9 cellular contexts compared by ENCODE assay signal in the genomic region with DNA sequence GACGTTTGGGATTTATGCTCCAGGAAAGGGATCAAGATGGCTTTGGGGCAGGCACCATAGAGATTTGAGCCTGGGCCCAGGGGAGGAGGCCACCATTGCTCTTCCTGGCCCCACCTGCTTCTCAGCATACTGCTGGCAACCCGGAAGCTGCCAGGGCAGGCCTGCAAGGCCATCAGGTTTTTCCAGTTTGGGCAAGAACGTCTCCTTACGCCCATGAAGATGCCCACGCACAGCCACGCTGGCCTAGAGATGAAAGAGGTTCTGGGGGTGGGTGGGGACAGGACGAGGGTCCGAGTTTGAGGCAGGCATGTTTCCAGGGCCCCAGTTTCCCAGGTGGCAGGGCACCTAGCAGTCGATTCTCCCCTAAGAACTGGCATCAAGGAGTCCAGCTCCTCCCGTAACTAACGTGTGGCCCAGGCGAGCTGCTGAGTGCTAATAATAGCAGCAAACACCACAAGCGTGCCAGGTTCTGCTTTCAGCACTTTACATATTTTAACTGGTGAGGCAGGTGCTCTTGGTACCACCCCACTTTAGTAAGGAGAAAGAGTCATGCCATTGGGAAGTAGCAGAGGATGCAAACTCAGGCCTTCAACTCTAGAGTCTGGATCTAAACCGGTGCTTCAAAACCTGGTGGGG. TPM values are rescaled to one million over a fixed set of nuclear protein-coding genes. Genes with fewer than 3 reads are reported as not detected.
DNase-seq lines count a peak whose midpoint lies in the region; ATAC-seq, FAIRE-seq and TF ChIP-seq lines count a peak whose summit lies in the region.
"Had no signal": no experiment of that assay in that cellular context is flagged by ENCODE, and none has a peak within 500 bp of the region (broad histone marks: within the 10 kb centered on the region; RNA-seq: fewer than 3 reads in every experiment).

No MANE protein-coding gene starts in this region.

- no peaks in the 10 kb centered on the region for H3K36me3 ChIP-seq in neural progenitor cell
- no peaks in the 10 kb centered on the region for H3K36me3 ChIP-seq in GM23248 (ENCODE audit: low read depth)

- H4K20me1 ChIP-seq in neural progenitor cell (ENCODE audit: low read depth) (peaks cover 4% of the 10 kb centered on the region), GM23248 (ENCODE audit: insufficient read depth) (no peaks in the 10 kb centered on the region)

- H3K9me3 Mint-ChIP-seq in activated T-helper 2 cell treated with anti-CD3 and anti-CD28 coated beads, Interferon-gamma antibody, Interleukin-2, Interleukin-4, amounts not matched to agents 10 μg/mL and 5 μg/mL and 100 μg/mL, durations not matched to agents 14 hours and 24 hours and 36 hours: no peaks in the 10 kb centered on the region
- no peaks in the 10 kb centered on the region for H3K9me3 Mint-ChIP-seq in neural progenitor cell

- H3K27ac ChIP-seq in neural progenitor cell: no peak overlapping the region
- no peak overlapping the region for H3K27ac ChIP-seq in GM23248

- TF ChIP-seq CTCF in neural progenitor cell (IDR thresholded peaks at IDR 0.05): no peak
- no peak for TF ChIP-seq CTCF in omental fat pad (IDR thresholded peaks at IDR 0.05)

- peak; percentile 87 for FAIRE-seq in GM12892 (lab: Jason Lieb, UNC)

- intact Hi-C loops in activated T-helper 2 cell treated with anti-CD3 and anti-CD28 coated beads, Interferon-gamma antibody, Interleukin-2, Interleukin-4, amounts not matched to agents 10 μg/mL and 5 μg/mL and 100 μg/mL, durations not matched to agents 14 hours and 24 hours and 36 hours (cut with micrococcal nuclease): no loop called here

- no peaks in the 10 kb centered on the region for H3K36me3 Mint-ChIP-seq in activated T-helper 2 cell treated with anti-CD3 and anti-CD28 coated beads, Interferon-gamma antibody, Interleukin-2, Interleukin-4, amounts not matched to agents 10 μg/mL and 5 μg/mL and 100 μg/mL, durations not matched to agents 14 hours and 24 hours and 36 hours (ENCODE audit: low read depth)
- peaks cover 4% of the 10 kb centered on the region for H3K36me3 Mint-ChIP-seq in neural progenitor cell

- TF ChIP-seq POLR2A in GM12892 (IDR thresholded peaks at IDR 0.05; ENCODE audit: low read depth, low read length): no peak

- H2AFZ ChIP-seq in neural progenitor cell (replicated peaks) (no peak overlapping the region), GM23248 (no peak overlapping the region)

- ATAC-seq in HG03175 (IDR thresholded peaks at IDR 0.05; ENCODE audit: unreplicated experiment): peak; percentile 71
- no peak for ATAC-seq in omental fat pad (ENCODE audit: low FRiP score)

- H3K79me2 ChIP-seq in neural progenitor cell (ENCODE audit: low read depth): peaks cover 76% of the 10 kb centered on the region
- peaks cover 63% of the 10 kb centered on the region for H3K79me2 ChIP-seq in GM23248 (ENCODE audit: insufficient read depth)

- H3K4me2 ChIP-seq in neural progenitor cell (no peak overlapping the region), GM23248 (ENCODE audit: unreplicated experiment) (no peak overlapping the region)

- in situ Hi-C loops in GM23248 (cut with MboI): no loop called here

- peaks cover 21% of the 10 kb centered on the region for H3F3A ChIP-seq in neural progenitor cell (ENCODE audit: low read depth)
- no peaks in the 10 kb centered on the region for H3F3A ChIP-seq in GM23248 (ENCODE audit: insufficient read depth)

- H3K9me3 ChIP-seq in neural progenitor cell (ENCODE audit: low read depth) (no peaks in the 10 kb centered on the region), GM23248 (ENCODE audit: low read depth) (no peaks in the 10 kb centered on the region)

- peak overlapping the region; percentile 19 for H3K27ac Mint-ChIP-seq in activated T-helper 2 cell treated with anti-CD3 and anti-CD28 coated beads, Interferon-gamma antibody, Interleukin-2, Interleukin-4, amounts not matched to agents 10 μg/mL and 5 μg/mL and 100 μg/mL, durations not matched to agents 14 hours and 24 hours and 36 hours
- peak overlapping the region; percentile 57 for H3K27ac Mint-ChIP-seq in neural progenitor cell

- peaks cover 11% of the 10 kb centered on the region for H3K4me1 Mint-ChIP-seq in activated T-helper 2 cell treated with anti-CD3 and anti-CD28 coated beads, Interferon-gamma antibody, Interleukin-2, Interleukin-4, amounts not matched to agents 10 μg/mL and 5 μg/mL and 100 μg/mL, durations not matched to agents 14 hours and 24 hours and 36 hours (ENCODE audit: low read depth)
- H3K4me1 Mint-ChIP-seq in neural progenitor cell: peaks cover 49% of the 10 kb centered on the region

- DNase-seq in GM12892 (ENCODE audit: insufficient read length) (peak; percentile 53), neural progenitor cell (ENCODE audit: low spot score) (no peak), GM23248 (no peak), NCI-H1048 (lab: John Stamatoyannopoulos, UW) (no peak), omental fat pad (ENCODE audit: low spot score) (no peak)
- no peak for DNase-seq in activated T-helper 2 cell treated with anti-CD3 and anti-CD28 coated beads, Interferon-gamma antibody, Interleukin-2, Interleukin-4, amounts not matched to agents 10 μg/mL and 5 μg/mL and 100 μg/mL, durations not matched to agents 14 hours and 24 hours and 36 hours (ENCODE audit: low spot score)
- DNase-seq in activated CD4-positive, alpha-beta T cell treated with anti-CD3 and anti-CD28 coated beads for 48 hours: no peak
- DNase-seq: activated naive CD4-positive, alpha-beta T cell treated with Interleukin-2 at 50 U/mL for 16 hours had no signal

- H3K9ac ChIP-seq in neural progenitor cell (no peak overlapping the region), GM23248 (no peak overlapping the region)

- H3K27me3 Mint-ChIP-seq in activated T-helper 2 cell treated with anti-CD3 and anti-CD28 coated beads, Interferon-gamma antibody, Interleukin-2, Interleukin-4, amounts not matched to agents 10 μg/mL and 5 μg/mL and 100 μg/mL, durations not matched to agents 14 hours and 24 hours and 36 hours (ENCODE audit: low read depth): no peaks in the 10 kb centered on the region
- no peaks in the 10 kb centered on the region for H3K27me3 Mint-ChIP-seq in neural progenitor cell (ENCODE audit: insufficient read depth, low read depth)

- H3K4me1 ChIP-seq in neural progenitor cell: peaks cover 21% of the 10 kb centered on the region
- no peaks in the 10 kb centered on the region for H3K4me1 ChIP-seq in GM23248 (ENCODE audit: insufficient read depth)

- no peak overlapping the region for H3K4me3 Mint-ChIP-seq in activated T-helper 2 cell treated with anti-CD3 and anti-CD28 coated beads, Interferon-gamma antibody, Interleukin-2, Interleukin-4, amounts not matched to agents 10 μg/mL and 5 μg/mL and 100 μg/mL, durations not matched to agents 14 hours and 24 hours and 36 hours (ENCODE audit: low read depth)
- H3K4me3 Mint-ChIP-seq in neural progenitor cell: no peak overlapping the region

- H3K4me3 ChIP-seq in neural progenitor cell (no peak overlapping the region), GM23248 (no peak overlapping the region)

- no peaks in the 10 kb centered on the region for H3K27me3 ChIP-seq in neural progenitor cell
- no peaks in the 10 kb centered on the region for H3K27me3 ChIP-seq in GM23248 (replicated peaks; ENCODE audit: insufficient read depth)

- WGBS in GM23248 (ENCODE audit: low coverage in 1 of 2, low lambda C conversion rate in 2 of 2, missing lambda C conversion rate in 2 of 2), 2 experiments: 86 to 87% methylated on average over 14 of the region's 14 CpGs

- no peaks in the 10 kb centered on the region for H3K9me2 ChIP-seq in GM23248 (ENCODE audit: insufficient read depth)

RNA-seq across cellular contexts. Expression of a gene that starts 45.8 kb away (rescaled TPM):
- 9.0 TPM for polyA plus RNA-seq in GM12892 (2012; ENCODE audit: missing spikeins)
- 31.4 and 34.2 TPM in 2 replicates for total RNA-seq in activated T-helper 2 cell treated with anti-CD3 and anti-CD28 coated beads, Interferon-gamma antibody, Interleukin-2, Interleukin-4, amounts not matched to agents 10 μg/mL and 5 μg/mL and 100 μg/mL, durations not matched to agents 14 hours and 24 hours and 36 hours
- 14.9 and 29.6 TPM in 2 replicates for total RNA-seq in neural progenitor cell (ENCODE audit: low replicate concordance)
- total RNA-seq in GM23248 (2014; rRNA removed; shearing (Covaris generic)): 12.0 and 18.2 TPM in 2 replicates
- 2.8 and 2.9 TPM in 2 replicates for polyA plus RNA-seq in GM23248 (2016; fragmentation: Nextera tagmentation; extraction: Ambion mirVana)
- 10 to 100 TPM in 1 of 4 donors, 1 to 10 TPM in 3; 5.4 to 13.9 (median 7.0) TPM for total RNA-seq in omental fat pad

RNA-seq across cellular contexts. Expression of a gene that starts 55.3 kb away (rescaled TPM):
- polyA plus RNA-seq in GM12892 (2012; ENCODE audit: missing spikeins): 147 TPM
- total RNA-seq in activated T-helper 2 cell treated with anti-CD3 and anti-CD28 coated beads, Interferon-gamma antibody, Interleukin-2, Interleukin-4, amounts not matched to agents 10 μg/mL and 5 μg/mL and 100 μg/mL, durations not matched to agents 14 hours and 24 hours and 36 hours: 139 and 141 TPM in 2 replicates
- total RNA-seq in neural progenitor cell (ENCODE audit: low replicate concordance) (93.1 and 134 TPM in 2 replicates), omental fat pad (10 to 100 TPM; 24.9 to 43.7 (median 35.2) TPM)
- 58.3 and 67.7 TPM in 2 replicates for total RNA-seq in GM23248 (2014; rRNA removed; shearing (Covaris generic))
- polyA plus RNA-seq in GM23248 (2016; fragmentation: Nextera tagmentation; extraction: Ambion mirVana): 104 and 109 TPM in 2 replicates
